Comparison of ENCODE assay signal across 8 cellular contexts in genomic region chr16:30775131-30775380, GRCh38. TPM values are rescaled to one million over a fixed set of nuclear protein-coding genes. Genes with fewer than 3 reads are reported as not detected.
DNase-seq lines count a peak whose midpoint lies in the region; ATAC-seq and TF ChIP-seq lines count a peak whose summit lies in the region.

No MANE protein-coding gene starts in this region.

- H3K36me3 ChIP-seq in WERI-Rb-1, result peaks cover 53% of the 10 kb centered on the region

- peak overlapping the region; percentile 80 for H3K27ac ChIP-seq in WERI-Rb-1

- no peaks in the 10 kb centered on the region for H3K27me3 ChIP-seq in WERI-Rb-1 (ENCODE audit: insufficient read depth, low read depth, severe bottlenecking)

- H3K9me3 ChIP-seq in WERI-Rb-1 (ENCODE audit: severe bottlenecking), result no peaks in the 10 kb centered on the region

- no peak for TF ChIP-seq CTCF in WERI-Rb-1 (IDR thresholded peaks at IDR 0.05; ENCODE audit: low read depth, low read length)
- no peak for TF ChIP-seq CTCF in fibroblast of villous mesenchyme (IDR thresholded peaks at IDR 0.05; ENCODE audit: insufficient read depth, low read depth, low read length)
- no peak for TF ChIP-seq CTCF in retinal pigment epithelial cell (conservative IDR thresholded peaks at IDR 0.05; ENCODE audit: low read depth, low read length)

- peak overlapping the region; percentile 62; the same call in 1 of the 2 replicates for H3K4me3 ChIP-seq in GM08714 (ENCODE audit: low read length)
- peak overlapping the region; percentile 51 for H3K4me3 ChIP-seq in WERI-Rb-1 (ENCODE audit: low read depth, low read length)
- H3K4me3 ChIP-seq in fibroblast of villous mesenchyme (ENCODE audit: low read depth, low read length), result peak overlapping the region; percentile 75
- peak overlapping the region; percentile 69 for H3K4me3 ChIP-seq in retinal pigment epithelial cell (ENCODE audit: low read length)

- no peak for ATAC-seq in GM19397 (IDR thresholded peaks at IDR 0.05; ENCODE audit: unreplicated experiment)

- no peak for DNase-seq in WERI-Rb-1
- DNase-seq in fibroblast of villous mesenchyme (ENCODE audit: low read depth), result no peak
- no peak for DNase-seq in retinal pigment epithelial cell (ENCODE audit: low read depth)
- no peak for DNase-seq in amniotic stem cell (lab: John Stamatoyannopoulos, UW)
- no peak for DNase-seq in NCI-H1436 (lab: John Stamatoyannopoulos, UW)
- no peak for DNase-seq in HuH-7 (ENCODE audit: low spot score)

RNA-seq across cellular contexts. Expression of gene ZNF629, which starts 11.9 kb away (rescaled TPM):
- 19.4 and 21.6 TPM in 2 replicates for total RNA-seq in fibroblast of villous mesenchyme

RNA-seq across cellular contexts. Expression of gene RNF40, which starts 12.9 kb away (rescaled TPM):
- total RNA-seq in fibroblast of villous mesenchyme, result 68.9 and 88.9 TPM in 2 replicates

RNA-seq across cellular contexts. Expression of gene CFAP119, which starts 13.2 kb away (rescaled TPM):
- total RNA-seq in fibroblast of villous mesenchyme, result 1.3 and 3.2 TPM in 2 replicates

RNA-seq across cellular contexts. Expression of gene PHKG2, which starts 26.8 kb away (rescaled TPM):
- 22.2 and 26.3 TPM in 2 replicates for total RNA-seq in fibroblast of villous mesenchyme
